Comparison of ENCODE assay signal across 8 cellular contexts in genomic region chr20:35664544-35665206, GRCh38. TPM values are rescaled to one million over a fixed set of nuclear protein-coding genes. Genes with fewer than 3 reads are reported as not detected.
A peak's percentile ranks its signal among the peaks of the same experiment; 100 is the strongest.
DNase-seq lines count a peak whose midpoint lies in the region; ATAC-seq lines count a peak whose summit lies in the region.

Gene CPNE1, minus strand, starts transcription at chr20:35664900. Its CDS starts 31,977 bp downstream, at chr20:35632923.
Gene RBM12, minus strand, starts transcription at chr20:35664900. Its CDS starts 9,578 bp downstream, at chr20:35655322.

- peaks cover 49% of the 10 kb centered on the region for H3K79me2 ChIP-seq in mesendoderm (ENCODE audit: control insufficient read depth, insufficient read depth, low read length)

- CTCF ChIA-PET in activated CD8-positive, alpha-beta memory T cell treated with anti-CD3 and anti-CD28 coated beads, Interleukin-2, amount 10 ng/mL, durations not matched to agents 7 days and 5 days (lab: Charles Lee) = interaction anchor here (0.6 to 8.2 kb wide), 7 partner anchors 46 to 290 kb away, joined by 3 to 59 read pairs (median 3); no protein-coding TSS in a partner anchor

- peak within 1 kb of the TSS; percentile 82 for H2AK5ac ChIP-seq in mesendoderm (ENCODE audit: low read length)

- peaks cover 13% of the 10 kb centered on the region for H3K36me3 ChIP-seq in HUES48 (ENCODE audit: control insufficient read depth, insufficient read depth, low read length)
- peaks cover 17% of the 10 kb centered on the region for H3K36me3 ChIP-seq in NT2/D1 (ENCODE audit: insufficient read depth, insufficient read length, low read length)
- no peaks in the 10 kb centered on the region for H3K36me3 ChIP-seq in endocrine pancreas (ENCODE audit: control insufficient read depth, insufficient read depth, low read length)
- no peaks in the 10 kb centered on the region for H3K36me3 ChIP-seq in mesendoderm (ENCODE audit: control insufficient read depth, insufficient read depth, low read length)

- H4K5ac ChIP-seq in mesendoderm (ENCODE audit: low read length) = peak within 1 kb of the TSS; percentile 15

- DNase-seq in COLO829 (ENCODE audit: low spot score) (peak; percentile 100), NT2/D1 (ENCODE audit: low read depth, low spot score) (peak; percentile 94), mesendoderm (peak; percentile 97)
- peak; percentile 97 for DNase-seq in activated CD8-positive, alpha-beta memory T cell treated with anti-CD3 and anti-CD28 coated beads, Interleukin-2, amount 10 ng/mL, durations not matched to agents 7 days and 5 days
- DNase-seq in stimulated activated CD8-positive, alpha-beta memory T cell treated with anti-CD3 and anti-CD28 coated beads, Interleukin-12 subunit alpha, Interleukin-12 subunit beta, amount 100 ng/mL, for 4 hours (ENCODE audit: low read depth) = peak; percentile 89

- H3K9me3 ChIP-seq in HUES48 (ENCODE audit: control insufficient read depth, insufficient read depth, low read length) (no peaks in the 10 kb centered on the region), NT2/D1 (ENCODE audit: insufficient read depth, low read length) (no peaks in the 10 kb centered on the region), endocrine pancreas (ENCODE audit: control insufficient read depth, low read length) (no peaks in the 10 kb centered on the region)

- H4K8ac ChIP-seq in mesendoderm (ENCODE audit: low read depth, low read length) = peak within 1 kb of the TSS; percentile 17

- H3K27me3 Mint-ChIP-seq in activated CD8-positive, alpha-beta memory T cell treated with anti-CD3 and anti-CD28 coated beads, Interleukin-2, amount 10 ng/mL, durations not matched to agents 7 days and 5 days = no peaks in the 10 kb centered on the region

- H2BK15ac ChIP-seq in mesendoderm (replicated peaks; ENCODE audit: low read depth) = no peak within 1 kb of the TSS

- peak within 1 kb of the TSS; percentile 97 for H3K4ac ChIP-seq in mesendoderm (ENCODE audit: low read depth, low read length)

- peak within 1 kb of the TSS; percentile 95 for H3K23ac ChIP-seq in mesendoderm (ENCODE audit: low read length)

- H3K79me1 ChIP-seq in mesendoderm (ENCODE audit: low read length) = no peaks in the 10 kb centered on the region

- H3K9ac ChIP-seq in HUES48 (ENCODE audit: low read depth, low read length) = peak within 1 kb of the TSS; percentile 96
- peak within 1 kb of the TSS; percentile 100 for H3K9ac ChIP-seq in NT2/D1 (ENCODE audit: insufficient read length, low read depth)
- peak within 1 kb of the TSS; percentile 99 for H3K9ac ChIP-seq in endocrine pancreas (ENCODE audit: control insufficient read depth, insufficient read depth, low read length)
- peak within 1 kb of the TSS; percentile 96 for H3K9ac ChIP-seq in mesendoderm (ENCODE audit: low read length)

- peak; percentile 65 for ATAC-seq in GM21367 (IDR thresholded peaks at IDR 0.05; ENCODE audit: unreplicated experiment)
- ATAC-seq in activated CD8-positive, alpha-beta memory T cell treated with anti-CD3 and anti-CD28 coated beads, Interleukin-2, amount 10 ng/mL, durations not matched to agents 7 days and 5 days = peak; percentile 80

- H2BK5ac ChIP-seq in mesendoderm (ENCODE audit: low read length) = peak within 1 kb of the TSS; percentile 83

- no peaks in the 10 kb centered on the region for H3K9me3 Mint-ChIP-seq in activated CD8-positive, alpha-beta memory T cell treated with anti-CD3 and anti-CD28 coated beads, Interleukin-2, amount 10 ng/mL, durations not matched to agents 7 days and 5 days (ENCODE audit: low read depth)

- H3K4me1 Mint-ChIP-seq in activated CD8-positive, alpha-beta memory T cell treated with anti-CD3 and anti-CD28 coated beads, Interleukin-2, amount 10 ng/mL, durations not matched to agents 7 days and 5 days = peaks cover 37% of the 10 kb centered on the region

- no CpG with 5 or more reads among the region's 57 CpGs for WGBS in mesendoderm (ENCODE audit: extremely low coverage, insufficient coverage, low lambda C conversion rate)

- peak within 1 kb of the TSS; percentile 95 for H3K27ac ChIP-seq in HUES48 (ENCODE audit: low read depth, low read length)
- H3K27ac ChIP-seq in mesendoderm (ENCODE audit: low read depth, low read length) = peak within 1 kb of the TSS; percentile 70

- no peak within 1 kb of the TSS for H2BK120ac ChIP-seq in mesendoderm (ENCODE audit: low read depth, low read length)

- peak within 1 kb of the TSS; percentile 99 for H3K56ac ChIP-seq in mesendoderm (ENCODE audit: low read length)

- H3K27me3 ChIP-seq in HUES48 (ENCODE audit: control insufficient read depth, insufficient read depth, low read length) (no peaks in the 10 kb centered on the region), NT2/D1 (ENCODE audit: insufficient read depth, insufficient read length) (no peaks in the 10 kb centered on the region), endocrine pancreas (ENCODE audit: control insufficient read depth, insufficient read depth, low read length) (no peaks in the 10 kb centered on the region), mesendoderm (ENCODE audit: insufficient read depth, low read length, poor library complexity) (no peaks in the 10 kb centered on the region)

- H3K4me3 ChIP-seq in HUES48 (ENCODE audit: low read depth, low read length) (peak within 1 kb of the TSS; percentile 81), NT2/D1 (ENCODE audit: insufficient read length, low read depth) (peak within 1 kb of the TSS; percentile 93), endocrine pancreas (ENCODE audit: control insufficient read depth, insufficient read depth, low read length) (peak within 1 kb of the TSS; percentile 94), mesendoderm (ENCODE audit: low read length) (peak within 1 kb of the TSS; percentile 54)

- peak within 1 kb of the TSS; percentile 96 for H3K4me3 Mint-ChIP-seq in activated CD8-positive, alpha-beta memory T cell treated with anti-CD3 and anti-CD28 coated beads, Interleukin-2, amount 10 ng/mL, durations not matched to agents 7 days and 5 days

- H3K4me1 ChIP-seq in HUES48 (ENCODE audit: control insufficient read depth, insufficient read depth, low read length) (peaks cover 30% of the 10 kb centered on the region), NT2/D1 (ENCODE audit: insufficient read depth, insufficient read length) (no peaks in the 10 kb centered on the region), endocrine pancreas (ENCODE audit: control insufficient read depth, insufficient read depth, low read length) (peaks cover 15% of the 10 kb centered on the region), mesendoderm (ENCODE audit: control insufficient read depth, low read depth, low read length) (no peaks in the 10 kb centered on the region)

- peak within 1 kb of the TSS; percentile 88 for H3K18ac ChIP-seq in mesendoderm (ENCODE audit: low read length)

- H3K4me2 ChIP-seq in mesendoderm (ENCODE audit: low read length) = peak within 1 kb of the TSS; percentile 86

- H3K36me3 Mint-ChIP-seq in activated CD8-positive, alpha-beta memory T cell treated with anti-CD3 and anti-CD28 coated beads, Interleukin-2, amount 10 ng/mL, durations not matched to agents 7 days and 5 days = peaks cover 38% of the 10 kb centered on the region

- peak within 1 kb of the TSS; percentile 95 for H3K27ac Mint-ChIP-seq in activated CD8-positive, alpha-beta memory T cell treated with anti-CD3 and anti-CD28 coated beads, Interleukin-2, amount 10 ng/mL, durations not matched to agents 7 days and 5 days

RNA-seq across cellular contexts. Expression of gene CPNE1, which starts in this region (rescaled TPM):
- total RNA-seq in activated CD8-positive, alpha-beta memory T cell treated with anti-CD3 and anti-CD28 coated beads, Interleukin-2, amount 10 ng/mL, durations not matched to agents 7 days and 5 days = 100 to 1,000 TPM; 277 to 286 TPM
- polyA plus RNA-seq in mesendoderm (2013, experiment 1 of 2) = 85.8 TPM
- polyA plus RNA-seq in mesendoderm (2013, experiment 2 of 2) = 78.6 TPM

RNA-seq across cellular contexts. Expression of gene RBM12, which starts in this region (rescaled TPM):
- total RNA-seq in activated CD8-positive, alpha-beta memory T cell treated with anti-CD3 and anti-CD28 coated beads, Interleukin-2, amount 10 ng/mL, durations not matched to agents 7 days and 5 days = 100 to 1,000 TPM; 101 to 137 TPM
- polyA plus RNA-seq in mesendoderm (2013, experiment 1 of 2) = 171 TPM
- 168 TPM for polyA plus RNA-seq in mesendoderm (2013, experiment 2 of 2)

Comparison
In these comparisons a context has a peak if more than half of its experiments do, and no peak if none do; other contexts are left out.
1. Peak in every context shown above with its lines: DNase-seq, ATAC-seq, H3K4me3 ChIP-seq and H3K27ac ChIP-seq.